Comparison of ENCODE assay signal across 8 cellular contexts in genomic region chr3:138914870-138915502, GRCh38. TPM values are rescaled to one million over a fixed set of nuclear protein-coding genes. Genes with fewer than 3 reads are reported as not detected.
A peak's percentile ranks its signal among the peaks of the same experiment; 100 is the strongest.
DNase-seq lines count a peak whose midpoint lies in the region; ATAC-seq, FAIRE-seq and TF ChIP-seq lines count a peak whose summit lies in the region.

No MANE protein-coding gene starts in this region.

- intact Hi-C loops in uterus (cut with DNase I; ENCODE audit: low total_unique reads) (loop anchor here (5.0 kb wide), 1 partner anchor 323 kb away; the partner anchor contains the start of gene CEP70), posterior cingulate gyrus (cut with DNase I) (loop anchor here (1.0 to 10.0 kb wide), 5 partner anchors 82 to 440 kb away; no protein-coding TSS in a partner anchor)

- H3K4me3 Mint-ChIP-seq in memory B cell = peak overlapping the region; percentile 91

- FAIRE-seq in bronchial epithelial cell (lab: Jason Lieb, UNC) = no peak

- no peaks in the 10 kb centered on the region for H3K9me3 ChIP-seq in uterus

- DNase-seq in NCI-H460 (ENCODE audit: extremely low read depth, low read depth) (peak; percentile 62), bronchial epithelial cell (ENCODE audit: low read depth) (peak; percentile 75), memory B cell (ENCODE audit: low spot score in 2 of 2) (no peak), uterus (no peak), posterior cingulate gyrus (no peak)
- DNase-seq in effector CD4-positive, alpha-beta T cell = no peak

- peaks cover 6% of the 10 kb centered on the region for H3K4me1 Mint-ChIP-seq in memory B cell

- peak overlapping the region; percentile 89 to 96 for H3K27ac ChIP-seq in uterus

- H3K4me1 ChIP-seq in uterus = no peaks in the 10 kb centered on the region

- no peak for TF ChIP-seq POLR2A in uterus (IDR thresholded peaks at IDR 0.05)

- H3K36me3 ChIP-seq in bronchial epithelial cell (ENCODE audit: control insufficient read depth, insufficient read depth, low read length) (no peaks in the 10 kb centered on the region), uterus (no peaks in the 10 kb centered on the region)

- H3K4me3 ChIP-seq in bronchial epithelial cell (ENCODE audit: low read depth, low read length) (peak overlapping the region; percentile 76), uterus (peak overlapping the region; percentile 59 to 72)

- H3K27ac Mint-ChIP-seq in memory B cell = no peak overlapping the region

- no peaks in the 10 kb centered on the region for H3K27me3 ChIP-seq in bronchial epithelial cell (ENCODE audit: control insufficient read depth, insufficient read depth, low read length)
- H3K27me3 ChIP-seq in uterus = no peaks in the 10 kb centered on the region

- H3K27me3 Mint-ChIP-seq in memory B cell = peaks cover 2% of the 10 kb centered on the region

- TF ChIP-seq CTCF in bronchial epithelial cell (IDR thresholded peaks at IDR 0.05; ENCODE audit: insufficient read depth, low read length, severe bottlenecking) (no peak), uterus (IDR thresholded peaks at IDR 0.05) (no peak)

- H3K9me3 Mint-ChIP-seq in memory B cell = no peaks in the 10 kb centered on the region

- ATAC-seq in GM18498 (IDR thresholded peaks at IDR 0.05; ENCODE audit: unreplicated experiment) = peak; percentile 18
- peak; percentile 11 for ATAC-seq in HG02571 (IDR thresholded peaks at IDR 0.05; ENCODE audit: unreplicated experiment)
- ATAC-seq in memory B cell (ENCODE audit: low read depth) = peak; percentile 4

- H3K36me3 Mint-ChIP-seq in memory B cell = no peaks in the 10 kb centered on the region

RNA-seq across cellular contexts. Expression of gene FOXL2, which starts 32.0 kb away (rescaled TPM):
- total RNA-seq in NCI-H460 (2014; rRNA removed; shearing (Covaris generic)) = 2.7 and 3.0 TPM in 2 replicates
- 2.6 and 2.8 TPM in 2 replicates for polyA plus RNA-seq in NCI-H460 (2014; cell fraction: nucleus; rRNA removed)
- total RNA-seq in bronchial epithelial cell (0.26 and 0.51 TPM in 2 replicates), uterus (10 to 100 TPM in 1 of 4 donors, 1 to 10 TPM in 1, under 1 TPM in 1, not detected in 1; 0.26 to 23.6 (median 9.8) TPM)

RNA-seq across cellular contexts. Expression of gene FOXL2NB, which starts 32.0 kb away (rescaled TPM):
- 1.8 and 2.9 TPM in 2 replicates for total RNA-seq in NCI-H460 (2014; rRNA removed; shearing (Covaris generic))
- 4.6 and 15.3 TPM in 2 replicates for polyA plus RNA-seq in NCI-H460 (2014; cell fraction: nucleus; rRNA removed)
- total RNA-seq in bronchial epithelial cell (under 0.01 and 0.13 TPM in 2 replicates), uterus (10 to 100 TPM in 2 of 4 donors, 1 to 10 TPM in 2; 1.3 to 22.7 (median 12.2) TPM)

Comparison
In these comparisons a context has a peak if more than half of its experiments do, and no peak if none do; other contexts are left out.
1. DNase-seq: peak in NCI-H460 (single experiment) and bronchial epithelial cell (single experiment); none in memory B cell (0 of 2), uterus (0 of 2), effector CD4-positive, alpha-beta T cell (single experiment) and posterior cingulate gyrus (0 of 10).
2. Peak in every context shown above with its lines, with median percentiles within 50 percentile points of each other: ATAC-seq.